10 cellular contexts compared by ENCODE assay signal in genomic region chr13:41577437-41577836, GRCh38.
DNase-seq lines count a peak whose midpoint lies in the region; ATAC-seq lines count a peak whose summit lies in the region.
"Had no signal": no experiment of that assay in that cellular context is flagged by ENCODE, and none has a peak within 500 bp of the region (broad histone marks: within the 10 kb centered on the region; RNA-seq: fewer than 3 reads in every experiment).

No MANE protein-coding gene starts in this region.

- peaks cover 0 to 3% (median 0%) of the 10 kb centered on the region in 3 donors for H3K4me1 ChIP-seq in skeletal muscle tissue (ENCODE audit: control insufficient read depth in 3 of 3, insufficient read depth in 3 of 3, low read length in 3 of 3)
- H3K4me1 ChIP-seq: testis had no signal

- peaks cover 2 to 13% (median 5%) of the 10 kb centered on the region in 3 donors for H3K36me3 ChIP-seq in skeletal muscle tissue (ENCODE audit: control insufficient read depth in 3 of 3, insufficient read depth in 3 of 3, low read length in 3 of 3)

- peak; percentile 92 for ATAC-seq in Right ventricle myocardium superior (ENCODE audit: poor library complexity)
- ATAC-seq in HG03280 (IDR thresholded peaks at IDR 0.05; ENCODE audit: unreplicated experiment): no peak
- ATAC-seq in GM21723 (IDR thresholded peaks at IDR 0.05; ENCODE audit: unreplicated experiment): no peak
- ATAC-seq: activated CD4-positive, alpha-beta T cell treated with anti-CD3 and anti-CD28 coated beads for 36 hours had no signal

- H3K9ac ChIP-seq in skeletal muscle tissue (ENCODE audit: low read depth in 1 of 3, low read length in 3 of 3): no peak overlapping the region

- intact Hi-C loops in Right ventricle myocardium superior (cut with DNase I): no loop called here

- DNase-seq in GM04504 (ENCODE audit: low read depth) (peak; percentile 58), RPMI7951 (ENCODE audit: low read depth) (peak; percentile 54), Right ventricle myocardium superior (peak; percentile 51), D341Med (ENCODE audit: low spot score) (no peak)
- DNase-seq: activated CD4-positive, alpha-beta T cell treated with anti-CD3 and anti-CD28 coated beads for 36 hours; effector CD4-positive, alpha-beta T cell; testis had no signal

- peak overlapping the region; percentile 15 for H3K27ac ChIP-seq in skeletal muscle tissue (ENCODE audit: low read depth, low read length)
- H3K27ac ChIP-seq: testis had no signal

- no peaks in the 10 kb centered on the region for H3K27me3 ChIP-seq in skeletal muscle tissue (ENCODE audit: control insufficient read depth in 3 of 3, insufficient read depth in 3 of 3, low read length in 3 of 3)
- H3K27me3 ChIP-seq: testis had no signal

- no peaks in the 10 kb centered on the region for H3K9me3 ChIP-seq in skeletal muscle tissue (ENCODE audit: control insufficient read depth in 3 of 3, low read length in 3 of 3)
- H3K9me3 ChIP-seq: testis had no signal

- no peak overlapping the region for H3K4me3 ChIP-seq in skeletal muscle tissue (ENCODE audit: low read length in 3 of 3)
- H3K4me3 ChIP-seq: testis had no signal
